Comparison of ENCODE assay signal across 12 cellular contexts in genomic region chr2:207772081-207772843, GRCh38. TPM values are rescaled to one million over a fixed set of nuclear protein-coding genes. Genes with fewer than 3 reads are reported as not detected.
DNase-seq lines count a peak whose midpoint lies in the region; ATAC-seq and TF ChIP-seq lines count a peak whose summit lies in the region.
"Had no signal": no experiment of that assay in that cellular context is flagged by ENCODE, and none has a peak within 500 bp of the region (broad histone marks: within the 10 kb centered on the region; RNA-seq: fewer than 3 reads in every experiment).

No MANE protein-coding gene starts in this region.

- H2BK15ac ChIP-seq in mesenchymal stem cell (ENCODE audit: low read depth, poor library complexity, severe bottlenecking), result no peak overlapping the region

- no peak overlapping the region for H3K23ac ChIP-seq in mesenchymal stem cell (ENCODE audit: low read length in 2 of 2)

- H3K14ac ChIP-seq in mesenchymal stem cell (ENCODE audit: low read length in 2 of 2), result no peak overlapping the region

- no peaks in the 10 kb centered on the region for H4K20me1 ChIP-seq in OCI-LY7 (ENCODE audit: insufficient read depth, low read length)

- in situ Hi-C loops in HAP-1 (cut with MboI; ENCODE audit: low sequenced_read_pairs), result no loop called here

- H3K18ac ChIP-seq in mesenchymal stem cell (ENCODE audit: low read depth in 1 of 2, low read length in 2 of 2), result no peak overlapping the region

- H3K4ac ChIP-seq in mesenchymal stem cell (ENCODE audit: low read depth in 1 of 2, low read length in 2 of 2), result no peak overlapping the region

- no peaks in the 10 kb centered on the region for H3K9me2 ChIP-seq in OCI-LY7 (ENCODE audit: insufficient read depth, low read length)

- no peak for ATAC-seq in HG03025 (IDR thresholded peaks at IDR 0.05; ENCODE audit: low FRiP score, unreplicated experiment)

- no TSS peak for BruUV-seq in OCI-LY7 (replicated peaks; lab: Mats Ljungman, UMichigan)

- H3K27ac ChIP-seq in mesenchymal stem cell (ENCODE audit: low read length, poor library complexity, severe bottlenecking), result no peak overlapping the region
- H3K27ac ChIP-seq in OCI-LY7 (ENCODE audit: low read depth, low read length, poor library complexity, severe bottlenecking), result no peak overlapping the region

- H3K4me1 Mint-ChIP-seq in activated naive CD4-positive, alpha-beta T cell treated with anti-CD3 and anti-CD28 coated beads for 36 hours (ENCODE audit: low read depth), result peaks cover 26% of the 10 kb centered on the region

- H4K8ac ChIP-seq in mesenchymal stem cell (ENCODE audit: low read length), result no peak overlapping the region

- H3K4me1 ChIP-seq in HAP-1, result peaks cover 16% of the 10 kb centered on the region
- H3K4me1 ChIP-seq in mesenchymal stem cell (ENCODE audit: control insufficient read depth, insufficient read depth, low read depth, low read length), result peaks cover 29% of the 10 kb centered on the region
- H3K4me1 ChIP-seq in OCI-LY7 (ENCODE audit: insufficient read depth, low read length, poor library complexity, severe bottlenecking), result peaks cover 11% of the 10 kb centered on the region

- H3K4me3 ChIP-seq in AG10803 (ENCODE audit: low read length) (no peak overlapping the region), HAP-1 (no peak overlapping the region), mesenchymal stem cell (ENCODE audit: insufficient read depth in 1 of 2, low read depth in 1 of 2, low read length in 2 of 2) (no peak overlapping the region), OCI-LY7 (ENCODE audit: low read depth, low read length, poor library complexity, severe bottlenecking) (no peak overlapping the region)

- H2BK120ac ChIP-seq in mesenchymal stem cell (ENCODE audit: low read depth, low read length), result no peak overlapping the region

- peak; percentile 22 for DNase-seq in AG10803 (ENCODE audit: low read depth)
- DNase-seq in HAP-1 (ENCODE audit: low spot score in 2 of 2), result peak; percentile 71 to 87
- DNase-seq in activated naive CD4-positive, alpha-beta T cell treated with anti-CD3 and anti-CD28 coated beads for 36 hours, result peak; percentile 39
- peak; percentile 62 for DNase-seq in mesenchymal stem cell
- DNase-seq in A172 (ENCODE audit: low spot score), result no peak
- DNase-seq in OCI-LY7 (ENCODE audit: low spot score), result no peak
- DNase-seq in retina, result no peak
- DNase-seq: activated gamma-delta T cell treated with Interleukin-2 at 50 U/mL for 16 hours, dorsolateral prefrontal cortex, NCI-H524 treated with DMSO at 0.1 percent for 48 hours had no signal

- no peak overlapping the region for H3K9ac ChIP-seq in mesenchymal stem cell (ENCODE audit: low read length)

- H3K4me3 Mint-ChIP-seq in activated naive CD4-positive, alpha-beta T cell treated with anti-CD3 and anti-CD28 coated beads for 36 hours, result no peak overlapping the region
- H3K4me3 Mint-ChIP-seq: T-helper 1 cell treated with Interleukin-12 subunit alpha and Interleukin-12 subunit beta and Interleukin-4 antibody, amounts not matched to agents 30 μg/mL and 1 μg/mL, for 36 hours had no signal

- H3K79me1 ChIP-seq in mesenchymal stem cell (replicated peaks; ENCODE audit: low read length, poor library complexity, severe bottlenecking), result peaks cover 4% of the 10 kb centered on the region

- no peaks in the 10 kb centered on the region for H3K79me2 ChIP-seq in OCI-LY7 (ENCODE audit: insufficient read depth, low read depth, low read length)

- no peaks in the 10 kb centered on the region for H3K9me3 Mint-ChIP-seq in activated naive CD4-positive, alpha-beta T cell treated with anti-CD3 and anti-CD28 coated beads for 36 hours
- H3K9me3 Mint-ChIP-seq: T-helper 1 cell treated with Interleukin-12 subunit alpha and Interleukin-12 subunit beta and Interleukin-4 antibody, amounts not matched to agents 30 μg/mL and 1 μg/mL, for 36 hours had no signal

- H3K27me3 ChIP-seq in HAP-1 (ENCODE audit: low read depth) (no peaks in the 10 kb centered on the region), mesenchymal stem cell (ENCODE audit: control insufficient read depth in 1 of 2, insufficient read depth in 1 of 2, low read length in 2 of 2) (peaks cover 0 to 6% of the 10 kb centered on the region in 2 experiments)
- H3K27me3 ChIP-seq: dorsolateral prefrontal cortex had no signal

- H4K91ac ChIP-seq in mesenchymal stem cell (ENCODE audit: low read length), result no peak overlapping the region

- H2BK12ac ChIP-seq in mesenchymal stem cell (ENCODE audit: low read length in 2 of 2), result no peak overlapping the region

- no peak overlapping the region for H2AFZ ChIP-seq in mesenchymal stem cell (ENCODE audit: low read depth, low read length)
- H2AFZ ChIP-seq in OCI-LY7 (ENCODE audit: low read length), result no peak overlapping the region

- no peak overlapping the region for H2AK5ac ChIP-seq in mesenchymal stem cell (ENCODE audit: low read length, severe bottlenecking)

- POLR2A ChIA-PET in OCI-LY7 (lab: Charles Lee), result no interaction called here

- 71% methylated on average over 13 of the region's 13 CpGs for WGBS in mesenchymal stem cell

- H3K36me3 Mint-ChIP-seq in activated naive CD4-positive, alpha-beta T cell treated with anti-CD3 and anti-CD28 coated beads for 36 hours (ENCODE audit: low read depth), result peaks cover 3% of the 10 kb centered on the region

- H3K27me3 Mint-ChIP-seq in activated naive CD4-positive, alpha-beta T cell treated with anti-CD3 and anti-CD28 coated beads for 36 hours (ENCODE audit: low read depth), result peaks cover 21% of the 10 kb centered on the region

- H2BK5ac ChIP-seq in mesenchymal stem cell (ENCODE audit: low read depth, low read length, poor library complexity, severe bottlenecking), result no peak overlapping the region

- no peak overlapping the region for H3K4me2 ChIP-seq in mesenchymal stem cell (ENCODE audit: low read length, poor library complexity, severe bottlenecking)
- H3K4me2 ChIP-seq in OCI-LY7 (ENCODE audit: low read length), result no peak overlapping the region

- H3K36me3 ChIP-seq in HAP-1 (replicated peaks) (peaks cover 9% of the 10 kb centered on the region), mesenchymal stem cell (ENCODE audit: control insufficient read depth in 1 of 2, insufficient read depth in 2 of 2, low read depth in 1 of 2, low read length in 2 of 2) (peaks cover 0 to 6% of the 10 kb centered on the region in 2 experiments), OCI-LY7 (ENCODE audit: insufficient read depth, low read length) (no peaks in the 10 kb centered on the region)

- TF ChIP-seq CTCF in AG10803 (conservative IDR thresholded peaks at IDR 0.05; ENCODE audit: low read length) (no peak), OCI-LY7 (conservative IDR thresholded peaks at IDR 0.05; ENCODE audit: low read length) (no peak)

- H3K27ac Mint-ChIP-seq in activated naive CD4-positive, alpha-beta T cell treated with anti-CD3 and anti-CD28 coated beads for 36 hours, result no peak overlapping the region
- H3K27ac Mint-ChIP-seq: T-helper 1 cell treated with Interleukin-12 subunit alpha and Interleukin-12 subunit beta and Interleukin-4 antibody, amounts not matched to agents 30 μg/mL and 1 μg/mL, for 36 hours had no signal

- H3K9me3 ChIP-seq in HAP-1, result no peaks in the 10 kb centered on the region
- no peaks in the 10 kb centered on the region for H3K9me3 ChIP-seq in mesenchymal stem cell (ENCODE audit: control insufficient read depth, low read length)
- no peaks in the 10 kb centered on the region for H3K9me3 ChIP-seq in OCI-LY7 (ENCODE audit: low read length)

- CTCF ChIA-PET in activated naive CD4-positive, alpha-beta T cell treated with anti-CD3 and anti-CD28 coated beads for 36 hours (lab: Charles Lee), result no interaction called here
- CTCF ChIA-PET in OCI-LY7 (lab: Charles Lee; ENCODE audit: unreplicated experiment), result no interaction called here

- intact Hi-C loops in activated naive CD4-positive, alpha-beta T cell treated with anti-CD3 and anti-CD28 coated beads for 36 hours (cut with micrococcal nuclease), result loop anchor here (1.0 to 5.0 kb wide), 2 partner anchors 58 to 240 kb away; no protein-coding TSS in a partner anchor
- intact Hi-C loops in OCI-LY7 (cut with micrococcal nuclease; ENCODE audit: unreplicated experiment), result loop anchor here (5.0 kb wide), 1 partner anchor 60 kb away; the partner anchor contains the start of gene CCNYL1

RNA-seq across cellular contexts. Expression of gene FZD5, which starts 2.6 kb away (rescaled TPM):
- 1 to 10 TPM; 1.5 to 1.7 TPM for total RNA-seq in activated naive CD4-positive, alpha-beta T cell treated with anti-CD3 and anti-CD28 coated beads for 36 hours
- polyA plus RNA-seq in mesenchymal stem cell (2013, experiment 1 of 2), result 0.94 TPM
- 0.99 TPM for polyA plus RNA-seq in mesenchymal stem cell (2013, experiment 2 of 2)
- 6.5 and 7.0 TPM in 2 replicates for total RNA-seq in A172 (2014; rRNA removed; shearing (Covaris generic))
- total RNA-seq in OCI-LY7 (2014; rRNA removed; shearing (Covaris generic)), result 1.1 and 1.2 TPM in 2 replicates
- 2.4 and 2.5 TPM in 2 replicates for total RNA-seq in OCI-LY7 (2022)

Comparison
In these comparisons a context has a peak if more than half of its experiments do, and no peak if none do; other contexts are left out.
1. DNase-seq: peak in AG10803 (single experiment), HAP-1 (2 of 2), activated naive CD4-positive, alpha-beta T cell treated with anti-CD3 and anti-CD28 coated beads for 36 hours (single experiment) and mesenchymal stem cell (single experiment); none in A172 (single experiment), OCI-LY7 (single experiment) and retina (single experiment).